Comparison of ENCODE assay signal across 8 cellular contexts in the genomic region with DNA sequence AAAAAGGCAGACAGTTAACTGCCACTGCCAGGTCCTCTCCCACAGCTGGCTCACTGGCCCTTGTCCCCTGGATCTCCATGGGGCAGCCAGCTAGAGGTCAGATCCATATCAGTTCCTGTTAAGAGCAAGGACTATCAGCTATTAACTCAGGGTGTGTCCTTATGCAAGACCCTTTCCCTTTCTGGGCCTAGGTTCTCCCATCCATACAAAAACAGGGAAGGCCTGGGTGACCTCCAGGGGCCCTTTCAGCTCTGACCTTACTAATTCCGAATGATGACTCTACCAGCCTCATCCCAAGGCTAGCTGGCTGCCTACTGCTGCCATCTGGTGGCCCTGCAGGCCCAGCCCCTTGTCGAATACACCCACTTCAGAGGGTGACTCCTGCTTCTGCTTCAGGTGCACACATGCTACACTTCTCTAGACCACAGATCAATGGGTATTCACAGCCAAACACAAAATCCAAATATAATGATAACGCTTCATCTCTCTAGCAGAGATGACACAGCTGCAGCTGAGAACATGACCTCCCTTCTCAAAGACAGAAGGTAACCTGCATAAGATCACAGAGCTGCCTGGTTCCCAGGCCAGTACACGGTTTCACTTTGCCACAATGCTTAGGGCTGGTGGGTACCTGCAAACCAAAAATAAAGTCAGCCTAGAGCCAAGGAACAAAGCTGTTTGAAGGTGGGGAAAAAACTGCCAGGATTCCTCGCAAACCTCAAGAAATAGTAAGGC. TPM values are rescaled to one million over a fixed set of nuclear protein-coding genes. Genes with fewer than 3 reads are reported as not detected.
DNase-seq lines count a peak whose midpoint lies in the region; ATAC-seq and TF ChIP-seq lines count a peak whose summit lies in the region.

No MANE protein-coding gene starts in this region.

- no peaks in the 10 kb centered on the region for H3K9me3 Mint-ChIP-seq in activated CD8-positive, alpha-beta memory T cell treated with anti-CD3 and anti-CD28 coated beads, Interleukin-2, amount 10 ng/mL, durations not matched to agents 7 days and 5 days (ENCODE audit: low read depth)
- H3K9me3 Mint-ChIP-seq in nephron (no peaks in the 10 kb centered on the region), natural killer cell (no peaks in the 10 kb centered on the region)

- H3K4me1 Mint-ChIP-seq in activated CD8-positive, alpha-beta memory T cell treated with anti-CD3 and anti-CD28 coated beads, Interleukin-2, amount 10 ng/mL, durations not matched to agents 7 days and 5 days: no peaks in the 10 kb centered on the region
- H3K4me1 Mint-ChIP-seq in nephron: no peaks in the 10 kb centered on the region
- H3K4me1 Mint-ChIP-seq in natural killer cell: peaks cover 5 to 6% of the 10 kb centered on the region in 2 donors

- TF ChIP-seq CTCF in epithelial cell of esophagus (IDR thresholded peaks at IDR 0.05; ENCODE audit: insufficient read depth, low read depth, low read length, missing control alignments) (peak; percentile 94), nephron (IDR thresholded peaks at IDR 0.05; ENCODE audit: unreplicated experiment in 3 of 3) (peak; percentile 61 to 70 (median 69)), natural killer cell (IDR thresholded peaks at IDR 0.05) (no peak)

- no peak overlapping the region for H3K4me3 ChIP-seq in epithelial cell of esophagus (ENCODE audit: low read length)

- H3K4me3 Mint-ChIP-seq in activated CD8-positive, alpha-beta memory T cell treated with anti-CD3 and anti-CD28 coated beads, Interleukin-2, amount 10 ng/mL, durations not matched to agents 7 days and 5 days: no peak overlapping the region
- H3K4me3 Mint-ChIP-seq in nephron (no peak overlapping the region), natural killer cell (no peak overlapping the region)

- H3K27me3 Mint-ChIP-seq in activated CD8-positive, alpha-beta memory T cell treated with anti-CD3 and anti-CD28 coated beads, Interleukin-2, amount 10 ng/mL, durations not matched to agents 7 days and 5 days: no peaks in the 10 kb centered on the region
- H3K27me3 Mint-ChIP-seq in nephron (ENCODE audit: low read depth) (peaks cover 3% of the 10 kb centered on the region), natural killer cell (ENCODE audit: low read depth in 2 of 2) (no peaks in the 10 kb centered on the region)

- intact Hi-C loops in natural killer cell (cut with micrococcal nuclease): loop anchor here (1.0 to 2.0 kb wide), 2 partner anchors 247 to 380 kb away; no protein-coding TSS in a partner anchor

- H3K27ac Mint-ChIP-seq in activated CD8-positive, alpha-beta memory T cell treated with anti-CD3 and anti-CD28 coated beads, Interleukin-2, amount 10 ng/mL, durations not matched to agents 7 days and 5 days: no peak overlapping the region
- H3K27ac Mint-ChIP-seq in nephron (no peak overlapping the region), natural killer cell (no peak overlapping the region)

- in situ Hi-C loops in KBM-7 (cut with MboI; ENCODE audit: low pct_unique_long_range_greater_than_20kb, low sequenced_read_pairs): loop anchor here (10.0 kb wide), 1 partner anchor 244 kb away; a partner anchor contains a TSS

- peak; percentile 45 for DNase-seq in activated CD8-positive, alpha-beta memory T cell treated with anti-CD3 and anti-CD28 coated beads, Interleukin-2, amount 10 ng/mL, durations not matched to agents 7 days and 5 days
- no peak for DNase-seq in activated CD8-positive, alpha-beta memory T cell treated with anti-CD3 and anti-CD28 coated beads, Interleukin-2, amount 50 U/mL, for 48 hours
- DNase-seq in KBM-7 (peak; percentile 37), SKM-1 (lab: John Stamatoyannopoulos, UW; ENCODE audit: unreplicated experiment) (peak; percentile 10), epithelial cell of esophagus (ENCODE audit: low read depth) (peak; percentile 72), natural killer cell (no peak)

- H3K36me3 Mint-ChIP-seq in activated CD8-positive, alpha-beta memory T cell treated with anti-CD3 and anti-CD28 coated beads, Interleukin-2, amount 10 ng/mL, durations not matched to agents 7 days and 5 days: peaks cover 9% of the 10 kb centered on the region
- H3K36me3 Mint-ChIP-seq in nephron (ENCODE audit: low read depth): peaks cover under 1% of the 10 kb centered on the region
- no peaks in the 10 kb centered on the region for H3K36me3 Mint-ChIP-seq in natural killer cell

- CTCF ChIA-PET in activated CD8-positive, alpha-beta memory T cell treated with anti-CD3 and anti-CD28 coated beads, Interleukin-2, amount 10 ng/mL, durations not matched to agents 7 days and 5 days (lab: Charles Lee): interaction anchor here (0.9 to 9.1 kb wide), 12 partner anchors 8 to 595 kb away, joined by 3 to 111 read pairs (median 4); a partner anchor contains a TSS

- ATAC-seq in activated CD8-positive, alpha-beta memory T cell treated with anti-CD3 and anti-CD28 coated beads, Interleukin-2, amount 10 ng/mL, durations not matched to agents 7 days and 5 days: no peak
- ATAC-seq in HG03565 (IDR thresholded peaks at IDR 0.05; ENCODE audit: unreplicated experiment): no peak
- ATAC-seq in natural killer cell: no peak

RNA-seq across cellular contexts. Expression of a gene that starts 34.1 kb away (rescaled TPM):
- 10 to 100 TPM; 30.4 to 38.8 TPM for total RNA-seq in activated CD8-positive, alpha-beta memory T cell treated with anti-CD3 and anti-CD28 coated beads, Interleukin-2, amount 10 ng/mL, durations not matched to agents 7 days and 5 days
- 10 to 100 TPM; 67.5 to 78.6 (median 69.4) TPM for total RNA-seq in natural killer cell

Comparison
In these comparisons a context has a peak if more than half of its experiments do, and no peak if none do; other contexts are left out.
1. DNase-seq: peak in activated CD8-positive, alpha-beta memory T cell treated with anti-CD3 and anti-CD28 coated beads, Interleukin-2, amount 10 ng/mL, durations not matched to agents 7 days and 5 days (single experiment), KBM-7 (single experiment), SKM-1 (single experiment) and epithelial cell of esophagus (single experiment); none in activated CD8-positive, alpha-beta memory T cell treated with anti-CD3 and anti-CD28 coated beads, Interleukin-2, amount 50 U/mL, for 48 hours (single experiment) and natural killer cell (single experiment).